Comparison of ENCODE assay signal across 17 cellular contexts in genomic region chr11:130719516-130719915, GRCh38.
DNase-seq lines count a peak whose midpoint lies in the region; ATAC-seq, FAIRE-seq and TF ChIP-seq lines count a peak whose summit lies in the region.
"Had no signal": no experiment of that assay in that cellular context is flagged by ENCODE, and none has a peak within 500 bp of the region (broad histone marks: within the 10 kb centered on the region; RNA-seq: fewer than 3 reads in every experiment).

No MANE protein-coding gene starts in this region.

- POLR2A ChIA-PET in H1 (lab: Charles Lee; ENCODE audit: partially characterized antibody), result no interaction called here

- no peak overlapping the region for H2BK120ac ChIP-seq in H1 (replicated peaks; ENCODE audit: low read depth, low read length)

- no peak overlapping the region for H3K56ac ChIP-seq in H1 (replicated peaks; ENCODE audit: insufficient read length, low read depth, low read length)

- H3K4me3 Mint-ChIP-seq in activated naive CD4-positive, alpha-beta T cell treated with anti-CD3 and anti-CD28 coated beads, Interleukin-2, amount 10 ng/mL, durations not matched to agents 7 days and 5 days, result no peak overlapping the region
- H3K4me3 Mint-ChIP-seq: activated CD4-positive, alpha-beta memory T cell treated with anti-CD3 and anti-CD28 coated beads for 36 hours; activated T-helper 1 cell treated with anti-CD3 and anti-CD28 coated beads, Interleukin-12 subunit alpha, Interleukin-12 subunit beta, Interleukin-2, Interleukin-4 antibody, amounts not matched to agents 30 ng/mL and 10 ng/mL and 1 ng/mL, durations not matched to agents 14 hours and 24 hours and 36 hours; CD4-positive, CD25-positive, alpha-beta regulatory T cell; natural killer cell treated with Interleukin-12 subunit alpha and Interleukin-12 subunit beta and Interleukin-15 and Interleukin-18, amount 100 ng/mL, for 72 hours; stimulated activated naive CD8-positive, alpha-beta T cell treated with anti-CD3 and anti-CD28 coated beads, Interleukin-15, Interleukin-2, amounts not matched to agents 100 ng/mL and 50 ng/mL, for 24 hours had no signal

- no peaks in the 10 kb centered on the region for H3K4me1 Mint-ChIP-seq in activated naive CD4-positive, alpha-beta T cell treated with anti-CD3 and anti-CD28 coated beads, Interleukin-2, amount 10 ng/mL, durations not matched to agents 7 days and 5 days
- H3K4me1 Mint-ChIP-seq: CD4-positive, CD25-positive, alpha-beta regulatory T cell had no signal

- no peak overlapping the region for H4K5ac ChIP-seq in H1 (ENCODE audit: insufficient read length, low read depth, low read length)

- H4K91ac ChIP-seq in H1 (replicated peaks; ENCODE audit: insufficient read length, low read length), result peak overlapping the region; percentile 12

- H2AK5ac ChIP-seq in H1 (ENCODE audit: low read depth, low read length), result no peak overlapping the region; the same call in 1 of the 2 replicates

- H3K27me3 ChIP-seq in H1 (replicated peaks in 1 of 4; ENCODE audit: control insufficient read depth in 3 of 4, extremely low read depth in 1 of 4, insufficient read depth in 3 of 4, low read length in 3 of 4) (0 out of 7 replicates have a peak, but pooled peaks cover 0 to 2% (median 0%) of the 10 kb centered on the region in 4 experiments), upper lobe of right lung (no peaks in the 10 kb centered on the region)
- H3K27me3 ChIP-seq in effector memory CD4-positive, alpha-beta T cell (replicated peaks; ENCODE audit: control insufficient read depth, insufficient read depth, low read length, poor library complexity, severe bottlenecking), result no peaks in the 10 kb centered on the region

- peaks cover 3% of the 10 kb centered on the region for H3K27me3 Mint-ChIP-seq in activated naive CD4-positive, alpha-beta T cell treated with anti-CD3 and anti-CD28 coated beads, Interleukin-2, amount 10 ng/mL, durations not matched to agents 7 days and 5 days

- TF ChIP-seq CTCF in H1 (IDR thresholded peaks at IDR 0.05; ENCODE audit: control extremely low read depth in 1 of 3, insufficient read depth in 1 of 3, low read depth in 1 of 3, low read length in 3 of 3) (no peak), upper lobe of right lung (IDR thresholded peaks at IDR 0.05) (no peak)

- no peak for FAIRE-seq in H1 (lab: Jason Lieb, UNC)
- FAIRE-seq: GM12878 had no signal

- H3K4me1 ChIP-seq in H1 (replicated peaks in 1 of 4; ENCODE audit: control insufficient read depth in 3 of 4, insufficient read depth in 4 of 4, low read length in 3 of 4), result no peaks in the 10 kb centered on the region
- H3K4me1 ChIP-seq in upper lobe of right lung, result no peaks in the 10 kb centered on the region
- H3K4me1 ChIP-seq in effector memory CD4-positive, alpha-beta T cell (ENCODE audit: control insufficient read depth, insufficient read depth, low read length, poor library complexity, severe bottlenecking), result no peaks in the 10 kb centered on the region

- DNase-seq in M059J (ENCODE audit: low read depth) (peak; percentile 18), H1 (ENCODE audit: low read depth in 1 of 2, low spot score in 2 of 2) (no peak), myocyte (ENCODE audit: low read depth) (peak; percentile 70), upper lobe of right lung (no peak)
- no peak for DNase-seq in stimulated activated CD4-positive, alpha-beta T cell treated with anti-CD3 and anti-CD28 coated beads, Interleukin-1b, Interleukin-23, amount 100 ng/mL, for 48 hours
- DNase-seq in activated naive CD4-positive, alpha-beta T cell treated with anti-CD3 and anti-CD28 coated beads, Interleukin-2, amount 10 ng/mL, durations not matched to agents 7 days and 5 days, result no peak
- no peak for DNase-seq in effector memory CD4-positive, alpha-beta T cell
- DNase-seq: activated CD4-positive, alpha-beta memory T cell treated with anti-CD3 and anti-CD28 coated beads for 36 hours; CD4-positive, CD25-positive, alpha-beta regulatory T cell; cortex of kidney; NCI-H1436 treated with DMSO at 0.1 percent for 48 hours had no signal

- ATAC-seq in upper lobe of right lung, result no peak
- ATAC-seq: GM12878, HCT116 had no signal

- H3K36me3 ChIP-seq in H1 (ENCODE audit: control insufficient read depth in 2 of 4, insufficient read depth in 4 of 4, low read length in 3 of 4) (no peaks in the 10 kb centered on the region), upper lobe of right lung (no peaks in the 10 kb centered on the region)
- no peaks in the 10 kb centered on the region for H3K36me3 ChIP-seq in effector memory CD4-positive, alpha-beta T cell (ENCODE audit: control insufficient read depth, insufficient read depth, low read length)

- no peak overlapping the region for H3K27ac Mint-ChIP-seq in activated naive CD4-positive, alpha-beta T cell treated with anti-CD3 and anti-CD28 coated beads, Interleukin-2, amount 10 ng/mL, durations not matched to agents 7 days and 5 days
- H3K27ac Mint-ChIP-seq: activated CD4-positive, alpha-beta memory T cell treated with anti-CD3 and anti-CD28 coated beads for 36 hours; activated T-helper 1 cell treated with anti-CD3 and anti-CD28 coated beads, Interleukin-12 subunit alpha, Interleukin-12 subunit beta, Interleukin-2, Interleukin-4 antibody, amounts not matched to agents 30 ng/mL and 10 ng/mL and 1 ng/mL, durations not matched to agents 14 hours and 24 hours and 36 hours; natural killer cell treated with Interleukin-12 subunit alpha and Interleukin-12 subunit beta and Interleukin-15 and Interleukin-18, amount 100 ng/mL, for 72 hours; stimulated activated naive CD8-positive, alpha-beta T cell treated with anti-CD3 and anti-CD28 coated beads, Interleukin-15, Interleukin-2, amounts not matched to agents 100 ng/mL and 50 ng/mL, for 24 hours had no signal

- no peak for TF ChIP-seq RAD21 in H1 (IDR thresholded peaks at IDR 0.05 in 1 of 2, conservative IDR thresholded peaks at IDR 0.05 in 1 of 2; ENCODE audit: low read depth in 2 of 2, low read length in 2 of 2)

- H3K36me3 Mint-ChIP-seq in activated naive CD4-positive, alpha-beta T cell treated with anti-CD3 and anti-CD28 coated beads, Interleukin-2, amount 10 ng/mL, durations not matched to agents 7 days and 5 days, result no peaks in the 10 kb centered on the region
- H3K36me3 Mint-ChIP-seq: activated CD4-positive, alpha-beta memory T cell treated with anti-CD3 and anti-CD28 coated beads for 36 hours; CD4-positive, CD25-positive, alpha-beta regulatory T cell; natural killer cell treated with Interleukin-12 subunit alpha and Interleukin-12 subunit beta and Interleukin-15 and Interleukin-18, amount 100 ng/mL, for 72 hours had no signal

- no peak for TF ChIP-seq EP300 in H1 (IDR thresholded peaks at IDR 0.05; ENCODE audit: borderline replicate concordance in 1 of 2, low read depth in 2 of 2, low read length in 2 of 2)

- 0 out of 2 replicates have a peak overlapping the region, but pooled peaks have one; percentile 31 for H2BK12ac ChIP-seq in H1 (ENCODE audit: low read depth, low read length)

- no peak overlapping the region for H3K4me2 ChIP-seq in H1 (ENCODE audit: insufficient read depth in 1 of 2, low read depth in 2 of 2, low read length in 2 of 2)
- H3K4me2 ChIP-seq: KMS-11 had no signal

- no peak overlapping the region for H3K14ac ChIP-seq in H1 (ENCODE audit: insufficient read length)

- H3K9ac ChIP-seq in H1 (replicated peaks in 1 of 4; ENCODE audit: extremely low read depth in 1 of 4, low read depth in 3 of 4, low read length in 3 of 4), result no peak overlapping the region
- H3K9ac ChIP-seq: KMS-11 had no signal

- H3K4ac ChIP-seq in H1 (replicated peaks; ENCODE audit: insufficient read length, low read depth, low read length), result no peak overlapping the region

- no peak overlapping the region for H4K8ac ChIP-seq in H1 (ENCODE audit: extremely low read depth, insufficient read depth, low read length)

- H3K4me3 ChIP-seq in H1 (ENCODE audit: extremely low read depth in 1 of 4, insufficient read depth in 2 of 4, low read depth in 3 of 4, low read length in 4 of 4) (no peak overlapping the region), upper lobe of right lung (no peak overlapping the region)
- H3K4me3 ChIP-seq in effector memory CD4-positive, alpha-beta T cell (ENCODE audit: insufficient read depth, low read depth, low read length, poor library complexity, severe bottlenecking), result no peak overlapping the region
- H3K4me3 ChIP-seq: GM12878 had no signal

- H4K20me1 ChIP-seq in H1 (replicated peaks in 1 of 2; ENCODE audit: control insufficient read depth in 1 of 2, insufficient read depth in 2 of 2, low read length in 2 of 2), result no peaks in the 10 kb centered on the region

- no peak overlapping the region for H3K18ac ChIP-seq in H1 (ENCODE audit: extremely low read depth, low read length)

- no peaks in the 10 kb centered on the region for H3K79me2 ChIP-seq in H1 (ENCODE audit: control insufficient read depth in 1 of 2, insufficient read depth in 2 of 2, low read length in 2 of 2)

- H3K23ac ChIP-seq in H1 (ENCODE audit: insufficient read length), result no peak overlapping the region

- peak overlapping the region; percentile 70; the same call in 1 of the 2 replicates for H2AFZ ChIP-seq in H1 (ENCODE audit: low read length)

- no peaks in the 10 kb centered on the region for H3K9me3 ChIP-seq in H1 (ENCODE audit: insufficient read depth in 2 of 2, low read depth in 1 of 2, low read length in 1 of 2)
- no peaks in the 10 kb centered on the region for H3K9me3 ChIP-seq in upper lobe of right lung
- no peaks in the 10 kb centered on the region for H3K9me3 ChIP-seq in effector memory CD4-positive, alpha-beta T cell (ENCODE audit: control insufficient read depth, low read length)

- CTCF ChIA-PET in H1 (lab: Charles Lee; ENCODE audit: partially characterized antibody), result interaction anchor here (0.6 to 1.1 kb wide), 4 partner anchors 110 to 630 kb away, joined by 3 to 4 read pairs (median 4); no protein-coding TSS in a partner anchor
- CTCF ChIA-PET in activated naive CD4-positive, alpha-beta T cell treated with anti-CD3 and anti-CD28 coated beads, Interleukin-2, amount 10 ng/mL, durations not matched to agents 7 days and 5 days (lab: Charles Lee), result no interaction called here

- no peak overlapping the region for H2BK15ac ChIP-seq in H1 (ENCODE audit: low read length)

- H2BK20ac ChIP-seq in H1 (ENCODE audit: low read length), result no peak overlapping the region

- no peaks in the 10 kb centered on the region for H3K9me3 Mint-ChIP-seq in activated naive CD4-positive, alpha-beta T cell treated with anti-CD3 and anti-CD28 coated beads, Interleukin-2, amount 10 ng/mL, durations not matched to agents 7 days and 5 days
- H3K9me3 Mint-ChIP-seq: activated CD4-positive, alpha-beta memory T cell treated with anti-CD3 and anti-CD28 coated beads for 36 hours; activated T-helper 1 cell treated with anti-CD3 and anti-CD28 coated beads, Interleukin-12 subunit alpha, Interleukin-12 subunit beta, Interleukin-2, Interleukin-4 antibody, amounts not matched to agents 30 ng/mL and 10 ng/mL and 1 ng/mL, durations not matched to agents 14 hours and 24 hours and 36 hours; natural killer cell treated with Interleukin-12 subunit alpha and Interleukin-12 subunit beta and Interleukin-15 and Interleukin-18, amount 100 ng/mL, for 72 hours; stimulated activated naive CD8-positive, alpha-beta T cell treated with anti-CD3 and anti-CD28 coated beads, Interleukin-15, Interleukin-2, amounts not matched to agents 100 ng/mL and 50 ng/mL, for 24 hours had no signal

- H3K79me1 ChIP-seq in H1 (ENCODE audit: low read depth, low read length), result no peaks in the 10 kb centered on the region

- H2BK5ac ChIP-seq in H1 (ENCODE audit: low read depth, low read length), result 0 out of 2 replicates have a peak overlapping the region, but pooled peaks have one; percentile 6

- no peak for TF ChIP-seq POLR2A in H1 (IDR thresholded peaks at IDR 0.05; ENCODE audit: control extremely low read depth in 1 of 2, low read depth in 2 of 2, low read length in 2 of 2)

- WGBS in H1 (ENCODE audit: extremely low coverage in 1 of 2, insufficient coverage in 1 of 2, insufficient read length in 1 of 2, insufficient replicate concordance in 2 of 2, low coverage in 1 of 2, low lambda C conversion rate in 2 of 2, missing lambda C conversion rate in 1 of 2), 2 experiments, result 90% methylated on average over 9 of the region's 9 CpGs; no CpG with 5 or more reads in 1 of the 2 experiments

- intact Hi-C loops in upper lobe of right lung (cut with DNase I), result no loop called here

- no peaks in the 10 kb centered on the region for H3K23me2 ChIP-seq in H1 (ENCODE audit: low read depth, low read length)

- no peak overlapping the region for H3K27ac ChIP-seq in H1 (ENCODE audit: low read depth, low read length)
- no peak overlapping the region for H3K27ac ChIP-seq in upper lobe of right lung
- H3K27ac ChIP-seq in effector memory CD4-positive, alpha-beta T cell (ENCODE audit: insufficient read depth, low read length, poor library complexity, severe bottlenecking), result no peak overlapping the region
- H3K27ac ChIP-seq: KMS-11 had no signal

Comparison
In these comparisons a context has a peak if more than half of its experiments do, and no peak if none do; other contexts are left out.
1. DNase-seq: peak in M059J (single experiment) and myocyte (single experiment); none in H1 (0 of 2), stimulated activated CD4-positive, alpha-beta T cell treated with anti-CD3 and anti-CD28 coated beads, Interleukin-1b, Interleukin-23, amount 100 ng/mL, for 48 hours (single experiment), upper lobe of right lung (single experiment), activated naive CD4-positive, alpha-beta T cell treated with anti-CD3 and anti-CD28 coated beads, Interleukin-2, amount 10 ng/mL, durations not matched to agents 7 days and 5 days (single experiment) and effector memory CD4-positive, alpha-beta T cell (0 of 3).